9 cellular contexts compared by ENCODE assay signal in genomic region chr5:172274951-172275753, GRCh38. TPM values are rescaled to one million over a fixed set of nuclear protein-coding genes. Genes with fewer than 3 reads are reported as not detected.
A peak's percentile ranks its signal among the peaks of the same experiment; 100 is the strongest.
DNase-seq lines count a peak whose midpoint lies in the region; ATAC-seq and TF ChIP-seq lines count a peak whose summit lies in the region.
"Had no signal": no experiment of that assay in that cellular context is flagged by ENCODE, and none has a peak within 500 bp of the region (broad histone marks: within the 10 kb centered on the region; RNA-seq: fewer than 3 reads in every experiment).

No MANE protein-coding gene starts in this region.

- H3K27me3 ChIP-seq in CD4-positive, CD25-positive, alpha-beta regulatory T cell (ENCODE audit: control insufficient read depth, insufficient read depth, low read length) = no peaks in the 10 kb centered on the region
- no peaks in the 10 kb centered on the region for H3K27me3 ChIP-seq in OCI-LY1 (ENCODE audit: insufficient read depth, low read length)
- H3K27me3 ChIP-seq: upper lobe of left lung had no signal

- H3K36me3 ChIP-seq in CD4-positive, CD25-positive, alpha-beta regulatory T cell (ENCODE audit: control insufficient read depth, insufficient read depth, low read length) = no peaks in the 10 kb centered on the region
- H3K36me3 ChIP-seq in OCI-LY1 (ENCODE audit: insufficient read depth, low read length) = peaks cover 15% of the 10 kb centered on the region
- H3K36me3 ChIP-seq: upper lobe of left lung had no signal

- peak overlapping the region; percentile 30; the same call in 1 of the 2 replicates for H3K9ac ChIP-seq in OCI-LY1 (ENCODE audit: low read length)

- H3K9me3 ChIP-seq in CD4-positive, CD25-positive, alpha-beta regulatory T cell (ENCODE audit: control insufficient read depth in 2 of 2, low read length in 2 of 2) = no peaks in the 10 kb centered on the region
- no peaks in the 10 kb centered on the region for H3K9me3 ChIP-seq in OCI-LY1 (ENCODE audit: low read length)
- H3K9me3 ChIP-seq: upper lobe of left lung had no signal

- no peaks in the 10 kb centered on the region for H3K27me3 Mint-ChIP-seq in CD4-positive, CD25-positive, alpha-beta regulatory T cell
- H3K27me3 Mint-ChIP-seq in natural killer cell treated with Interleukin-12 subunit alpha and Interleukin-12 subunit beta and Interleukin-15 and Interleukin-18, amount 100 ng/mL, for 72 hours = no peaks in the 10 kb centered on the region

- H2AFZ ChIP-seq in OCI-LY1 (ENCODE audit: low read length) = no peak overlapping the region

- H3F3A ChIP-seq in OCI-LY1 (ENCODE audit: insufficient read depth, low read length) = no peaks in the 10 kb centered on the region

- DNase-seq in CD4-positive, CD25-positive, alpha-beta regulatory T cell = peak; percentile 20 to 65 (median 34)
- DNase-seq in activated effector memory CD4-positive, alpha-beta T cell treated with anti-CD3 and anti-CD28 coated beads, Interleukin-2, amount 50 U/mL, for 16 hours = peak; percentile 87
- no peak for DNase-seq in natural killer cell treated with Interleukin-12 subunit alpha and Interleukin-12 subunit beta and Interleukin-15 and Interleukin-18, amount 100 ng/mL, for 72 hours (ENCODE audit: low spot score)
- DNase-seq in SW480 (ENCODE audit: low spot score) (no peak), anterior cingulate cortex (lab: John Stamatoyannopoulos, UW) (no peak)
- DNase-seq: upper lobe of left lung had no signal

- peaks cover 65% of the 10 kb centered on the region for H3K79me2 ChIP-seq in OCI-LY1 (ENCODE audit: insufficient read depth, low read length)

- TF ChIP-seq CTCF in OCI-LY1 (IDR thresholded peaks at IDR 0.05; ENCODE audit: low read length) = no peak

- H3K9me3 Mint-ChIP-seq in CD4-positive, CD25-positive, alpha-beta regulatory T cell = peaks cover 0 to 2% (median 0%) of the 10 kb centered on the region in 7 donors
- H3K9me3 Mint-ChIP-seq in natural killer cell treated with Interleukin-12 subunit alpha and Interleukin-12 subunit beta and Interleukin-15 and Interleukin-18, amount 100 ng/mL, for 72 hours = no peaks in the 10 kb centered on the region

- no peaks in the 10 kb centered on the region for H4K20me1 ChIP-seq in OCI-LY1 (ENCODE audit: insufficient read depth, low read length)

- H3K4me3 ChIP-seq in CD4-positive, CD25-positive, alpha-beta regulatory T cell (ENCODE audit: low read depth, low read length) = no peak overlapping the region
- H3K4me3 ChIP-seq in OCI-LY1 (ENCODE audit: low read depth, low read length, poor library complexity, severe bottlenecking) = peak overlapping the region; percentile 22
- H3K4me3 ChIP-seq: upper lobe of left lung had no signal

- H3K9me2 ChIP-seq in OCI-LY1 (ENCODE audit: low read depth, low read length) = no peaks in the 10 kb centered on the region

- peak in 1 of 2 donors; percentile 75 for ATAC-seq in CD4-positive, CD25-positive, alpha-beta regulatory T cell (ENCODE audit: low read depth in 2 of 2)
- peak; percentile 65 to 71 for ATAC-seq in natural killer cell treated with Interleukin-12 subunit alpha and Interleukin-12 subunit beta and Interleukin-15 and Interleukin-18, amount 100 ng/mL, for 72 hours
- ATAC-seq in HG02798 (IDR thresholded peaks at IDR 0.05; ENCODE audit: poor library complexity, unreplicated experiment) (no peak), HG02970 (IDR thresholded peaks at IDR 0.05; ENCODE audit: low FRiP score, unreplicated experiment) (no peak)

- H3K4me1 ChIP-seq in CD4-positive, CD25-positive, alpha-beta regulatory T cell (ENCODE audit: control insufficient read depth, insufficient read depth, low read length, poor library complexity, severe bottlenecking) = peaks cover 9% of the 10 kb centered on the region
- H3K4me1 ChIP-seq in OCI-LY1 (ENCODE audit: insufficient read depth, low read length, severe bottlenecking) = peaks cover 45% of the 10 kb centered on the region

- H3K27ac Mint-ChIP-seq in CD4-positive, CD25-positive, alpha-beta regulatory T cell = peak overlapping the region; percentile 6 to 93 (median 57)
- H3K27ac Mint-ChIP-seq in natural killer cell treated with Interleukin-12 subunit alpha and Interleukin-12 subunit beta and Interleukin-15 and Interleukin-18, amount 100 ng/mL, for 72 hours = peak overlapping the region in 1 of 2 donors; percentile 7

- peaks cover 26 to 41% (median 29%) of the 10 kb centered on the region in 4 donors for H3K4me1 Mint-ChIP-seq in CD4-positive, CD25-positive, alpha-beta regulatory T cell
- peaks cover 18 to 20% of the 10 kb centered on the region in 2 donors for H3K4me1 Mint-ChIP-seq in natural killer cell treated with Interleukin-12 subunit alpha and Interleukin-12 subunit beta and Interleukin-15 and Interleukin-18, amount 100 ng/mL, for 72 hours (ENCODE audit: low read depth in 2 of 2)

- peaks cover 5% of the 10 kb centered on the region for H3K36me3 Mint-ChIP-seq in CD4-positive, CD25-positive, alpha-beta regulatory T cell
- H3K36me3 Mint-ChIP-seq in natural killer cell treated with Interleukin-12 subunit alpha and Interleukin-12 subunit beta and Interleukin-15 and Interleukin-18, amount 100 ng/mL, for 72 hours = no peaks in the 10 kb centered on the region

- H3K4me3 Mint-ChIP-seq in CD4-positive, CD25-positive, alpha-beta regulatory T cell = peak overlapping the region in 2 of 4 donors; percentile 4 to 17
- peak overlapping the region; percentile 15 for H3K4me3 Mint-ChIP-seq in natural killer cell treated with Interleukin-12 subunit alpha and Interleukin-12 subunit beta and Interleukin-15 and Interleukin-18, amount 100 ng/mL, for 72 hours

- no peak overlapping the region for H3K27ac ChIP-seq in CD4-positive, CD25-positive, alpha-beta regulatory T cell (ENCODE audit: insufficient read depth, low read length, poor library complexity, severe bottlenecking)
- H3K27ac ChIP-seq in OCI-LY1 (ENCODE audit: low read depth, low read length, poor library complexity, severe bottlenecking) = peak overlapping the region; percentile 82
- H3K27ac ChIP-seq: upper lobe of left lung had no signal

- H3K4me2 ChIP-seq in OCI-LY1 (ENCODE audit: low read length) = peak overlapping the region; percentile 48; the same call in 1 of the 2 replicates

RNA-seq across cellular contexts. Expression of gene UBTD2, which starts 8.4 kb away (rescaled TPM):
- 3.9 TPM for total RNA-seq in CD4-positive, CD25-positive, alpha-beta regulatory T cell
- polyA plus RNA-seq in CD4-positive, CD25-positive, alpha-beta regulatory T cell = 1 to 10 TPM; 2.9 to 3.7 (median 3.3) TPM
- total RNA-seq in natural killer cell treated with Interleukin-12 subunit alpha and Interleukin-12 subunit beta and Interleukin-15 and Interleukin-18, amount 100 ng/mL, for 72 hours = 1 to 10 TPM; 4.7 to 4.9 TPM

Comparison
In these comparisons a context has a peak if more than half of its experiments do, and no peak if none do; other contexts are left out.
1. ATAC-seq: peak in natural killer cell treated with Interleukin-12 subunit alpha and Interleukin-12 subunit beta and Interleukin-15 and Interleukin-18, amount 100 ng/mL, for 72 hours (2 of 2); none in HG02798 (single experiment) and HG02970 (single experiment).
2. DNase-seq: peak in CD4-positive, CD25-positive, alpha-beta regulatory T cell (3 of 3) and activated effector memory CD4-positive, alpha-beta T cell treated with anti-CD3 and anti-CD28 coated beads, Interleukin-2, amount 50 U/mL, for 16 hours (single experiment); none in natural killer cell treated with Interleukin-12 subunit alpha and Interleukin-12 subunit beta and Interleukin-15 and Interleukin-18, amount 100 ng/mL, for 72 hours (single experiment), SW480 (single experiment) and anterior cingulate cortex (0 of 58).